Comparison of ENCODE assay signal across 8 cellular contexts in genomic region chr2:226791056-226791486, GRCh38. TPM values are rescaled to one million over a fixed set of nuclear protein-coding genes. Genes with fewer than 3 reads are reported as not detected.
DNase-seq lines count a peak whose midpoint lies in the region; ATAC-seq, FAIRE-seq and TF ChIP-seq lines count a peak whose summit lies in the region.

No MANE protein-coding gene starts in this region.

- H3K9me3 ChIP-seq in Caco-2 (no peaks in the 10 kb centered on the region), mammary epithelial cell (replicated peaks; ENCODE audit: insufficient read depth, low read length) (no peaks in the 10 kb centered on the region), keratinocyte (ENCODE audit: control insufficient read depth, low read depth, low read length) (no peaks in the 10 kb centered on the region)

- H3K4me3 ChIP-seq in Caco-2 (ENCODE audit: low read depth, low read length) (peak overlapping the region; percentile 24), mammary epithelial cell (replicated peaks in 1 of 3; ENCODE audit: insufficient read depth in 1 of 3, low read depth in 2 of 3, low read length in 3 of 3) (peak overlapping the region; percentile 38 to 55 (median 49)), keratinocyte (ENCODE audit: control insufficient read depth in 2 of 3, extremely low read depth in 1 of 3, insufficient read depth in 2 of 3, low read depth in 1 of 3, low read length in 3 of 3) (peak overlapping the region; percentile 33 to 82 (median 74))

- peaks cover 6% of the 10 kb centered on the region for H3K36me3 ChIP-seq in Caco-2 (ENCODE audit: control insufficient read depth, insufficient read depth, low read length)
- peaks cover 12% of the 10 kb centered on the region for H3K36me3 ChIP-seq in mammary epithelial cell (ENCODE audit: insufficient read depth, low read length)
- H3K36me3 ChIP-seq in keratinocyte (ENCODE audit: control insufficient read depth in 2 of 2, extremely low read depth in 1 of 2, insufficient read depth in 2 of 2, low read length in 2 of 2) = peaks cover 5 to 15% of the 10 kb centered on the region in 2 experiments

- dilution Hi-C loops in mammary epithelial cell (cut with HindIII; ENCODE audit: low sequenced_read_pairs) (no loop called here), keratinocyte (cut with MboI; ENCODE audit: extremely low pct_ligation_motif_present, low sequenced_read_pairs) (no loop called here)

- no peaks in the 10 kb centered on the region for H3K27me3 ChIP-seq in Caco-2 (replicated peaks; ENCODE audit: control insufficient read depth, insufficient read depth, low read length)
- no peaks in the 10 kb centered on the region for H3K27me3 ChIP-seq in mammary epithelial cell (ENCODE audit: insufficient read depth, low read length)
- no peaks in the 10 kb centered on the region for H3K27me3 ChIP-seq in keratinocyte (ENCODE audit: control insufficient read depth, extremely low read depth, insufficient read depth, low read length)

- no peak for DNase-seq in Caco-2
- DNase-seq in NCI-H748 treated with DMSO at 0.1 percent for 48 hours (lab: John Stamatoyannopoulos, UW) = peak; percentile 57
- peak; percentile 59 for DNase-seq in mammary epithelial cell
- no peak for DNase-seq in keratinocyte (ENCODE audit: low read depth, low spot score)
- peak; percentile 25 for DNase-seq in stimulated activated CD8-positive, alpha-beta memory T cell treated with anti-CD3 and anti-CD28 coated beads, Interleukin-4, amount 100 ng/mL, for 24 hours (ENCODE audit: low read depth)
- no peak for DNase-seq in activated gamma-delta T cell treated with Interleukin-2 at 50 U/mL for 16 hours

- intact Hi-C loops in Caco-2 (cut with micrococcal nuclease; ENCODE audit: unreplicated experiment) = loop anchor here (10.0 kb wide), 2 partner anchors 106 to 166 kb away; no protein-coding TSS in a partner anchor
- intact Hi-C loops in mammary epithelial cell (cut with micrococcal nuclease) = loop anchor here (1.0 to 10.0 kb wide), 3 partner anchors 276 to 766 kb away; no protein-coding TSS in a partner anchor

- CTCF ChIA-PET in Caco-2 (lab: Charles Lee) (no interaction called here), mammary epithelial cell (lab: Charles Lee; ENCODE audit: low non-redundant PET) (no interaction called here)

- no peaks in the 10 kb centered on the region for H3K9me3 Mint-ChIP-seq in Caco-2 (ENCODE audit: unreplicated experiment)

- H3K36me3 Mint-ChIP-seq in Caco-2 (ENCODE audit: insufficient read depth, unreplicated experiment) = peaks cover 72% of the 10 kb centered on the region

- H3K27ac ChIP-seq in mammary epithelial cell (ENCODE audit: insufficient read depth, low read depth, low read length) (peak overlapping the region; percentile 71), keratinocyte (ENCODE audit: control insufficient read depth, insufficient read depth, low read length) (peak overlapping the region; percentile 95)

- POLR2A ChIA-PET in Caco-2 (lab: Charles Lee) = no interaction called here

- no peak for FAIRE-seq in keratinocyte (lab: Jason Lieb, UNC)

- in situ Hi-C loops in mammary epithelial cell (cut with MboI; ENCODE audit: low sequenced_read_pairs in 2 of 2) = loop anchor here (10.0 to 25.0 kb wide), 3 partner anchors 356 to 904 kb away; no protein-coding TSS in a partner anchor

- H3K9me1 ChIP-seq in keratinocyte (ENCODE audit: control insufficient read depth, extremely low read depth, insufficient read depth, low read length) = no peaks in the 10 kb centered on the region

- BruUV-seq in Caco-2 (replicated peaks; lab: Mats Ljungman, UMichigan) (no TSS peak), mammary epithelial cell (replicated peaks; lab: Mats Ljungman, UMichigan) (no TSS peak)

- no peak for TF ChIP-seq CTCF in Caco-2 (IDR thresholded peaks at IDR 0.05; ENCODE audit: insufficient read depth in 1 of 2, low read depth in 1 of 2, low read length in 1 of 2, severe bottlenecking in 1 of 2, unreplicated experiment in 1 of 2)
- no peak for TF ChIP-seq CTCF in mammary epithelial cell (conservative IDR thresholded peaks at IDR 0.05 in 1 of 2, IDR thresholded peaks at IDR 0.05 in 1 of 2; ENCODE audit: extremely low read depth in 1 of 2, insufficient read depth in 1 of 2, low read depth in 1 of 2, low read length in 2 of 2)
- no peak for TF ChIP-seq CTCF in keratinocyte (optimal IDR thresholded peaks at IDR 0.05 in 1 of 3, IDR thresholded peaks at IDR 0.05 in 1 of 3, conservative IDR thresholded peaks at IDR 0.05 in 1 of 3; ENCODE audit: extremely low read depth in 1 of 3, insufficient read depth in 2 of 3, low read length in 3 of 3)

- H3K4me2 ChIP-seq in mammary epithelial cell (ENCODE audit: insufficient read depth, low read depth, low read length) (peak overlapping the region; percentile 93), keratinocyte (ENCODE audit: control insufficient read depth, extremely low read depth, insufficient read depth, low read depth, low read length) (peak overlapping the region; percentile 80)

- H3K27me3 Mint-ChIP-seq in Caco-2 (ENCODE audit: insufficient read depth, unreplicated experiment) = no peaks in the 10 kb centered on the region

- H3K4me3 Mint-ChIP-seq in Caco-2 (ENCODE audit: unreplicated experiment) = peak overlapping the region; percentile 55

- H3K9ac ChIP-seq in mammary epithelial cell (ENCODE audit: insufficient read depth, low read length) (peak overlapping the region; percentile 42), keratinocyte (ENCODE audit: control insufficient read depth, extremely low read depth, insufficient read depth, low read length) (peak overlapping the region; percentile 95)

- no peaks in the 10 kb centered on the region for H4K20me1 ChIP-seq in mammary epithelial cell (ENCODE audit: insufficient read depth, low read length)
- no peaks in the 10 kb centered on the region for H4K20me1 ChIP-seq in keratinocyte (ENCODE audit: control insufficient read depth, extremely low read depth, insufficient read depth, low read length)

- WGBS in mammary epithelial cell (ENCODE audit: low coverage, missing lambda C conversion rate) = 4% methylated on average over 21 of the region's 24 CpGs

- peaks cover 15% of the 10 kb centered on the region; the same call in 1 of the 2 replicates for H3K4me1 ChIP-seq in Caco-2
- H3K4me1 ChIP-seq in mammary epithelial cell (ENCODE audit: insufficient read depth, low read length) = peaks cover 27% of the 10 kb centered on the region
- H3K4me1 ChIP-seq in keratinocyte (ENCODE audit: control insufficient read depth, extremely low read depth, insufficient read depth, low read length) = peaks cover 35% of the 10 kb centered on the region

- H3K79me2 ChIP-seq in mammary epithelial cell (ENCODE audit: insufficient read depth, low read length) = peaks cover 98% of the 10 kb centered on the region
- H3K79me2 ChIP-seq in keratinocyte (ENCODE audit: control insufficient read depth, insufficient read depth, low read length) = peaks cover 81% of the 10 kb centered on the region

- peaks cover 13% of the 10 kb centered on the region for H3K4me1 Mint-ChIP-seq in Caco-2 (ENCODE audit: low read depth, unreplicated experiment)

- peak; percentile 46 for ATAC-seq in GM19025 (IDR thresholded peaks at IDR 0.05; ENCODE audit: low read depth, unreplicated experiment)
- ATAC-seq in HG03103 (IDR thresholded peaks at IDR 0.05; ENCODE audit: low read depth, unreplicated experiment) = peak; percentile 50

- H3K27ac Mint-ChIP-seq in Caco-2 (ENCODE audit: unreplicated experiment) = peak overlapping the region; percentile 32

- peak overlapping the region; percentile 73 for H2AFZ ChIP-seq in mammary epithelial cell (ENCODE audit: low read depth, low read length)
- H2AFZ ChIP-seq in keratinocyte (ENCODE audit: control insufficient read depth, low read length) = peak overlapping the region; percentile 74

RNA-seq across cellular contexts. Expression of gene IRS1, which starts 8.5 kb away (rescaled TPM):
- total RNA-seq in Caco-2 (2022) (27.9 and 32.4 TPM in 2 replicates), mammary epithelial cell (10 to 100 TPM; 25.8 to 36.2 TPM)
- polyA plus RNA-seq in mammary epithelial cell (27.6 TPM), keratinocyte (10.1 to 15.8 TPM (median 11.2 TPM) in 3 replicates)
- polyA minus RNA-seq in mammary epithelial cell (45.6 TPM), keratinocyte (15.8 to 35.1 TPM (median 21.6 TPM) in 3 replicates)
- 3.1 TPM for polyA plus RNA-seq in keratinocyte (2011; ENCODE audit: low read depth)
- 8.4 and 12.5 TPM in 2 replicates for polyA plus RNA-seq in keratinocyte (2011; cell fraction: cytosol; rRNA removed)
- polyA plus RNA-seq in keratinocyte (2011; cell fraction: nucleus; rRNA removed) = 21.1 and 26.0 TPM in 2 replicates
- 4.4 and 14.4 TPM in 2 replicates for polyA plus RNA-seq in keratinocyte (2012; ENCODE audit: low replicate concordance)
- polyA minus RNA-seq in keratinocyte (2011; cell fraction: cytosol; rRNA and poly(A)+ RNA removed) = 34.7 TPM
- polyA minus RNA-seq in keratinocyte (2011; cell fraction: nucleus; rRNA and poly(A)+ RNA removed) = 38.6 and 48.2 TPM in 2 replicates

RNA-seq across cellular contexts. Expression of gene RHBDD1, which starts 44.8 kb away (rescaled TPM):
- total RNA-seq in Caco-2 (2022) (14.3 and 16.5 TPM in 2 replicates), mammary epithelial cell (10 to 100 TPM; 43.3 to 52.1 TPM)
- polyA plus RNA-seq in mammary epithelial cell (12.1 TPM), keratinocyte (22.1 to 27.8 TPM (median 22.8 TPM) in 3 replicates)
- polyA minus RNA-seq in mammary epithelial cell (63.2 TPM), keratinocyte (14.7 to 83.2 TPM (median 78.3 TPM) in 3 replicates)
- 25.1 TPM for polyA plus RNA-seq in keratinocyte (2011; ENCODE audit: low read depth)
- polyA plus RNA-seq in keratinocyte (2011; cell fraction: cytosol; rRNA removed) = 10.7 and 33.0 TPM in 2 replicates
- polyA plus RNA-seq in keratinocyte (2011; cell fraction: nucleus; rRNA removed) = 28.3 and 32.6 TPM in 2 replicates
- polyA plus RNA-seq in keratinocyte (2012; ENCODE audit: low replicate concordance) = 16.2 and 22.0 TPM in 2 replicates
- polyA minus RNA-seq in keratinocyte (2011; cell fraction: cytosol; rRNA and poly(A)+ RNA removed) = 19.4 TPM
- polyA minus RNA-seq in keratinocyte (2011; cell fraction: nucleus; rRNA and poly(A)+ RNA removed) = 31.2 and 82.2 TPM in 2 replicates

Comparison
In these comparisons a context has a peak if more than half of its experiments do, and no peak if none do; other contexts are left out.
1. DNase-seq: peak in NCI-H748 treated with DMSO at 0.1 percent for 48 hours (single experiment), mammary epithelial cell (single experiment) and stimulated activated CD8-positive, alpha-beta memory T cell treated with anti-CD3 and anti-CD28 coated beads, Interleukin-4, amount 100 ng/mL, for 24 hours (single experiment); none in Caco-2 (0 of 2), keratinocyte (single experiment) and activated gamma-delta T cell treated with Interleukin-2 at 50 U/mL for 16 hours (single experiment).
2. H3K4me3 ChIP-seq: peak in every context shown above with its lines; median percentile 74 in keratinocyte; 49 in mammary epithelial cell; 24 in Caco-2.